ENCODE assay signal across 19 cellular contexts in the genomic region with DNA sequence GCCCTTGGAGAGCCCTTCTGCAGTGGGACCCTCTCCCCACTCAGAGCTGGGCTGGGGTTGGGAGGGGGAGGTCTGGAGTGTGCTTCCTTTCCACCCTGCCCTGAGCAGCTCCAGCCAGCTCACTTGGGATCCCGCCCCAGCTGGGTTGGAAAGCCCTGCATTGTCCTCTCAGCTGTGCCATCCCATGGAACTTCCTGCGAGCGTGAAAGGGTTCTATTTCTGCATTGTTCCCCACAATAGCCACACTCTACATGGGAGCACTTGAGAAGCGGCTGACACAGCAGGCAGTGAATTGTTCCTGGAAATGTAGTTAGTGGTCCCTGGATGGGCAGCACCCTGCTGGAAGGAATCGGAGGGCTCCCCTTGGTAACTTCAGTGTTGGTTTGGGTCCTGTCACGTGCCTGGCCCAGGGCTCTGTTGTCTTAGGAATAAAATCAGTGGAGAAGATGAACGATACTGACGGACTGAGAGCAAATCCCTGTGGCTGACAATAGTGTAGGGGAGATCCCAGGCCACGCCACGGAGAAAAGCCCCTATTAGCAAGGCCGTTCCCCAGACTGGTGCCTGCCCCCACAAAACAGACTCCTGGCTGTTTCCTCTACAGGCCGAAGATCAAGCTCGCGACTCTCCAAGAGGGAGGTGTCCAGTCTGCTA. TPM values are rescaled to one million over a fixed set of nuclear protein-coding genes. Genes with fewer than 3 reads are reported as not detected.
DNase-seq lines count a peak whose midpoint lies in the region; ATAC-seq, FAIRE-seq and TF ChIP-seq lines count a peak whose summit lies in the region.
"Had no signal": no experiment of that assay in that cellular context is flagged by ENCODE, and none has a peak within 500 bp of the region (broad histone marks: within the 10 kb centered on the region; RNA-seq: fewer than 3 reads in every experiment).

No MANE protein-coding gene starts in this region.

- H3K27ac Mint-ChIP-seq in CD4-positive, alpha-beta memory T cell, result peak overlapping the region in 1 of 7 donors; percentile 22
- H3K27ac Mint-ChIP-seq: activated naive CD4-positive, alpha-beta T cell treated with anti-CD3 and anti-CD28 coated beads, Interleukin-2, amount 50 U/mL, for 24 hours had no signal

- H3K27me3 ChIP-seq in A673 (replicated peaks; ENCODE audit: insufficient read depth, low read depth, low read length, poor library complexity), result no peaks in the 10 kb centered on the region
- H3K27me3 ChIP-seq in CD4-positive, alpha-beta memory T cell (ENCODE audit: insufficient read depth, low read length), result no peaks in the 10 kb centered on the region
- H3K27me3 ChIP-seq: breast epithelium, pancreas had no signal

- no peak for TF ChIP-seq CTCF in A673 (conservative IDR thresholded peaks at IDR 0.05; ENCODE audit: low read depth, low read length)

- no peaks in the 10 kb centered on the region for H3K27me3 Mint-ChIP-seq in CD4-positive, alpha-beta memory T cell
- H3K27me3 Mint-ChIP-seq: activated naive CD4-positive, alpha-beta T cell treated with anti-CD3 and anti-CD28 coated beads, Interleukin-2, amount 50 U/mL, for 24 hours had no signal

- CTCF ChIA-PET in A673 (lab: Charles Lee), result no interaction called here
- CTCF ChIA-PET in CD4-positive, alpha-beta memory T cell (lab: Charles Lee; ENCODE audit: partially characterized antibody), result interaction anchor here (0.5 to 9.0 kb wide), 5 partner anchors 9 to 281 kb away, joined by 3 to 422 read pairs (median 4); partner anchors contain the start of gene C20orf203

- H3K4me1 Mint-ChIP-seq in CD4-positive, alpha-beta memory T cell, result peaks cover 0 to 4% (median 3%) of the 10 kb centered on the region in 4 donors

- H3K36me3 ChIP-seq in A673 (ENCODE audit: insufficient read depth, low read length, poor library complexity, severe bottlenecking), result no peaks in the 10 kb centered on the region
- H3K36me3 ChIP-seq in mesodermal cell (ENCODE audit: control insufficient read depth, insufficient read depth, low read length), result peaks cover 60% of the 10 kb centered on the region
- no peaks in the 10 kb centered on the region for H3K36me3 ChIP-seq in CD4-positive, alpha-beta memory T cell (ENCODE audit: insufficient read depth, low read length)
- H3K36me3 ChIP-seq: breast epithelium had no signal

- H3K4me3 ChIP-seq in A673 (ENCODE audit: low read depth, low read length, poor library complexity, severe bottlenecking) (no peak overlapping the region), mesodermal cell (ENCODE audit: extremely low read depth, insufficient read depth, low read length, poor library complexity, severe bottlenecking) (no peak overlapping the region)
- no peak overlapping the region for H3K4me3 ChIP-seq in CD4-positive, alpha-beta memory T cell (ENCODE audit: low read length in 2 of 2)
- H3K4me3 ChIP-seq: breast epithelium, pancreas had no signal

- BruUV-seq in A673 (replicated peaks; lab: Mats Ljungman, UMichigan), result no TSS peak

- H3K9me3 ChIP-seq in A673 (ENCODE audit: low read depth, low read length, poor library complexity, severe bottlenecking) (no peaks in the 10 kb centered on the region), mesodermal cell (ENCODE audit: control insufficient read depth, low read length) (no peaks in the 10 kb centered on the region)
- no peaks in the 10 kb centered on the region for H3K9me3 ChIP-seq in CD4-positive, alpha-beta memory T cell (ENCODE audit: control insufficient read depth in 1 of 2, low read length in 2 of 2)
- H3K9me3 ChIP-seq: breast epithelium, pancreas had no signal

- FAIRE-seq in GM12891 (lab: Jason Lieb, UNC), result no peak
- FAIRE-seq: pancreas had no signal

- DNase-seq in A673 (ENCODE audit: low spot score) (peak; percentile 81), NCI-H1417 treated with DMSO at 0.1 percent for 48 hours (lab: John Stamatoyannopoulos, UW) (peak; percentile 7), ecto neural progenitor cell (ENCODE audit: low spot score) (peak; percentile 70), GM12891 (ENCODE audit: insufficient read length, low spot score) (no peak)
- DNase-seq in CD4-positive, alpha-beta memory T cell, result no peak
- no peak for DNase-seq in activated CD8-positive, alpha-beta memory T cell treated with anti-CD3 and anti-CD28 coated beads, Interleukin-2, amount 50 U/mL, for 48 hours
- DNase-seq: HCEC 1CT; IMR-90; mesenchymal stem cell; NCI-H446; pancreas; SHP77 treated with DMSO at 0.1 percent for 48 hours; stimulated activated naive CD4-positive, alpha-beta T cell treated with Interleukin-2 at 50 U/mL for 16 hours; T-helper 2 cell had no signal

- POLR2A ChIA-PET in A673 (lab: Charles Lee; ENCODE audit: low non-redundant PET), result no interaction called here
- POLR2A ChIA-PET in CD4-positive, alpha-beta memory T cell (lab: Charles Lee; ENCODE audit: partially characterized antibody), result no interaction called here

- H3K4me1 ChIP-seq in A673 (ENCODE audit: insufficient read depth, low read length, poor library complexity, severe bottlenecking) (peaks cover 4% of the 10 kb centered on the region), mesodermal cell (ENCODE audit: control insufficient read depth, insufficient read depth, low read length, poor library complexity, severe bottlenecking) (peaks cover 6% of the 10 kb centered on the region)
- no peaks in the 10 kb centered on the region for H3K4me1 ChIP-seq in CD4-positive, alpha-beta memory T cell (ENCODE audit: insufficient read depth, low read length)

- H3K9me3 Mint-ChIP-seq in CD4-positive, alpha-beta memory T cell, result no peaks in the 10 kb centered on the region
- H3K9me3 Mint-ChIP-seq: activated naive CD4-positive, alpha-beta T cell treated with anti-CD3 and anti-CD28 coated beads, Interleukin-2, amount 50 U/mL, for 24 hours had no signal

- 86 to 87% methylated on average over 11 to 12 of the region's 14 CpGs for WGBS in mesodermal cell (ENCODE audit: insufficient coverage in 2 of 2), 2 experiments

- intact Hi-C loops in A673 (cut with micrococcal nuclease; ENCODE audit: unreplicated experiment), result no loop called here
- intact Hi-C loops in CD4-positive, alpha-beta memory T cell (cut with micrococcal nuclease), result no loop called here

- no peak overlapping the region for H3K4me3 Mint-ChIP-seq in CD4-positive, alpha-beta memory T cell
- H3K4me3 Mint-ChIP-seq: activated naive CD4-positive, alpha-beta T cell treated with anti-CD3 and anti-CD28 coated beads, Interleukin-2, amount 50 U/mL, for 24 hours had no signal

- H3K27ac ChIP-seq in A673 (ENCODE audit: low read depth, low read length, poor library complexity, severe bottlenecking), result no peak overlapping the region
- H3K27ac ChIP-seq in mesodermal cell (ENCODE audit: low read depth, low read length, severe bottlenecking), result peak overlapping the region; percentile 1
- H3K27ac ChIP-seq in CD4-positive, alpha-beta memory T cell (ENCODE audit: low read depth, low read length), result no peak overlapping the region
- H3K27ac ChIP-seq: breast epithelium, pancreas had no signal

- H3K36me3 Mint-ChIP-seq in CD4-positive, alpha-beta memory T cell, result no peaks in the 10 kb centered on the region

- ATAC-seq in HG02970 (IDR thresholded peaks at IDR 0.05; ENCODE audit: low FRiP score, unreplicated experiment), result no peak
- ATAC-seq: activated CD4-positive, CD25-positive, alpha-beta regulatory T cell treated with anti-CD3 and anti-CD28 coated beads, Interleukin-2, amount 50 U/mL, for 24 hours; pancreas had no signal

- TF ChIP-seq POLR2A in GM12891 (IDR thresholded peaks at IDR 0.05; ENCODE audit: low read depth, low read length), result no peak

TF ChIP-seq in GM12891, 5 proteins besides CTCF, POLR2A, EP300 and RAD21:
- TF ChIP-seq POU2F2 (IDR thresholded peaks at IDR 0.05; ENCODE audit: low read depth, low read length) (no peak), POLR2AphosphoS5 (IDR thresholded peaks at IDR 0.05; ENCODE audit: low read depth, low read length) (no peak), PAX5 (IDR thresholded peaks at IDR 0.05; ENCODE audit: insufficient read depth, low read length, severe bottlenecking) (no peak)

RNA-seq across cellular contexts. Expression of gene DNMT3B, which starts 18.7 kb away (rescaled TPM):
- total RNA-seq in A673 (2021), result 3.8 and 5.7 TPM in 2 replicates
- polyA plus RNA-seq in mesodermal cell (2013, experiment 1 of 2), result 25.2 TPM
- 22.5 TPM for polyA plus RNA-seq in mesodermal cell (2013, experiment 2 of 2)
- total RNA-seq in CD4-positive, alpha-beta memory T cell, result under 1 TPM; 0.38 to 0.47 TPM
- under 1 TPM in 1 of 2 donors, not detected in 1; 0.16 TPM for polyA plus RNA-seq in CD4-positive, alpha-beta memory T cell
- 0.42 TPM for polyA plus RNA-seq in GM12891 (2012; ENCODE audit: low read depth, missing spikeins)

RNA-seq across cellular contexts. Expression of gene COMMD7, which starts 37.6 kb away (rescaled TPM):
- 20.0 and 23.5 TPM in 2 replicates for total RNA-seq in A673 (2021)
- polyA plus RNA-seq in mesodermal cell (2013, experiment 1 of 2), result 50.2 TPM
- polyA plus RNA-seq in mesodermal cell (2013, experiment 2 of 2), result 50.0 TPM
- 10 to 100 TPM; 29.6 to 29.7 TPM for total RNA-seq in CD4-positive, alpha-beta memory T cell
- 100 to 1,000 TPM; 105 to 154 TPM for polyA plus RNA-seq in CD4-positive, alpha-beta memory T cell
- 24.2 TPM for polyA plus RNA-seq in GM12891 (2012; ENCODE audit: low read depth, missing spikeins)

RNA-seq across cellular contexts. Expression of gene MAPRE1, which starts 38.9 kb away (rescaled TPM):
- 183 and 201 TPM in 2 replicates for total RNA-seq in A673 (2021)
- polyA plus RNA-seq in mesodermal cell (2013, experiment 1 of 2), result 113 TPM
- 115 TPM for polyA plus RNA-seq in mesodermal cell (2013, experiment 2 of 2)
- 10 to 100 TPM; 78.1 to 78.6 TPM for total RNA-seq in CD4-positive, alpha-beta memory T cell
- 100 to 1,000 TPM in 1 of 2 donors, 10 to 100 TPM in 1; 95.9 to 140 TPM for polyA plus RNA-seq in CD4-positive, alpha-beta memory T cell
- 103 TPM for polyA plus RNA-seq in GM12891 (2012; ENCODE audit: low read depth, missing spikeins)

Comparison
In these comparisons a context has a peak if more than half of its experiments do, and no peak if none do; other contexts are left out.
1. DNase-seq: peak in A673 (single experiment), NCI-H1417 treated with DMSO at 0.1 percent for 48 hours (single experiment) and ecto neural progenitor cell (single experiment); none in CD4-positive, alpha-beta memory T cell (0 of 5), GM12891 (single experiment) and activated CD8-positive, alpha-beta memory T cell treated with anti-CD3 and anti-CD28 coated beads, Interleukin-2, amount 50 U/mL, for 48 hours (single experiment).